13 cellular contexts compared by ENCODE assay signal in the genomic region with DNA sequence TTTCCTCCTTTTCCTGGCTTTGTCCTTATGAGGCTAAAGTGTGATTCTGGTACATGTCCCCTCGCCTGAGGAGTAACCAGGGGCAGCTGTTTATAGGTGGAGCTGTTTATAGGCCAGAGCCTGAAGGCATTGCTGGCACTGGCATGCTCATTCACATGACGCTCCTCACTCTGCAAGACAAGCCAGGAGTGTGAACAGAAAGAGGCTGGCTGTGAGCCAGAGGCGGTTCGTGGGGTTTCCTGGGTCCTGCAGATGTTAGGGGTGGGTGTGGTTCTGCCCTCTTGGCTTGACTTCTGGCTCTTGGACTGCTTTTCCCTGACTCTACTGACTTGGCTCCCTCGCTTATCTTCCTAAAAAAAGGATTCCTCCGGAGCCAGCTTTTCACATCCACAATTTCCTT. TPM values are rescaled to one million over a fixed set of nuclear protein-coding genes. Genes with fewer than 3 reads are reported as not detected.
DNase-seq lines count a peak whose midpoint lies in the region; ATAC-seq and TF ChIP-seq lines count a peak whose summit lies in the region.
"Had no signal": no experiment of that assay in that cellular context is flagged by ENCODE, and none has a peak within 500 bp of the region (broad histone marks: within the 10 kb centered on the region; RNA-seq: fewer than 3 reads in every experiment).

No MANE protein-coding gene starts in this region.

- ATAC-seq in natural killer cell (peak; percentile 34 to 65 (median 48)), right cardiac atrium (peak; percentile 71 to 77), HG03457 (IDR thresholded peaks at IDR 0.05; ENCODE audit: unreplicated experiment) (no peak)
- no peak for ATAC-seq in natural killer cell treated with Interleukin-12 subunit alpha and Interleukin-12 subunit beta and Interleukin-15 and Interleukin-18, amount 100 ng/mL, for 72 hours
- ATAC-seq: stimulated activated naive B cell treated with anti-CD40 and anti-IgM and Interleukin-4, amounts not matched to agents 10 μg/mL and 1 μg/mL and 100 μg/mL, for 72 hours had no signal

- H3K27ac Mint-ChIP-seq in natural killer cell, result no peak overlapping the region
- H3K27ac Mint-ChIP-seq in natural killer cell treated with Interleukin-12 subunit alpha and Interleukin-12 subunit beta and Interleukin-15 and Interleukin-18, amount 100 ng/mL, for 72 hours, result peak overlapping the region in 1 of 2 donors; percentile 23
- H3K27ac Mint-ChIP-seq: activated T-helper 1 cell treated with anti-CD3 and anti-CD28 coated beads, Interleukin-12 subunit alpha, Interleukin-12 subunit beta, Interleukin-2, Interleukin-4 antibody, amounts not matched to agents 30 ng/mL and 10 ng/mL and 1 ng/mL, durations not matched to agents 14 hours and 24 hours and 36 hours; stimulated activated naive B cell treated with anti-CD40 and anti-IgM and Interleukin-4, amounts not matched to agents 10 μg/mL and 1 μg/mL and 100 μg/mL, for 72 hours had no signal

- H3K4me1 ChIP-seq in SJCRH30, result peaks cover 23% of the 10 kb centered on the region
- H3K4me1 ChIP-seq in right cardiac atrium (ENCODE audit: control insufficient read depth, insufficient read depth, low read length), result peaks cover 6% of the 10 kb centered on the region
- peaks cover 6% of the 10 kb centered on the region for H3K4me1 ChIP-seq in smooth muscle cell (ENCODE audit: low read depth)

- no peaks in the 10 kb centered on the region for H3K27me3 ChIP-seq in SJCRH30
- no peaks in the 10 kb centered on the region for H3K27me3 ChIP-seq in right cardiac atrium (ENCODE audit: control insufficient read depth, insufficient read depth)
- H3K27me3 ChIP-seq in smooth muscle cell (ENCODE audit: low read depth), result no peaks in the 10 kb centered on the region

- H3K79me2 ChIP-seq in smooth muscle cell (ENCODE audit: low read depth), result no peaks in the 10 kb centered on the region

- H3K36me3 ChIP-seq in SJCRH30 (no peaks in the 10 kb centered on the region), smooth muscle cell (ENCODE audit: low read depth) (no peaks in the 10 kb centered on the region)

- H4K20me1 ChIP-seq in smooth muscle cell (ENCODE audit: low read depth), result no peaks in the 10 kb centered on the region

- H3K4me3 ChIP-seq in SJCRH30, result no peak overlapping the region
- H3K4me3 ChIP-seq in right cardiac atrium (ENCODE audit: low read length), result no peak overlapping the region
- no peak overlapping the region for H3K4me3 ChIP-seq in smooth muscle cell

- H3K27ac ChIP-seq in SJCRH30, result no peak overlapping the region
- H3K27ac ChIP-seq in right cardiac atrium (ENCODE audit: low read length), result no peak overlapping the region
- H3K27ac ChIP-seq in smooth muscle cell (ENCODE audit: low read depth), result no peak overlapping the region
- H3K27ac ChIP-seq: VCaP had no signal

- intact Hi-C loops in natural killer cell (cut with micrococcal nuclease) (no loop called here), right cardiac atrium (cut with DNase I) (no loop called here)

- H3K9me3 Mint-ChIP-seq in natural killer cell, result peaks cover 0 to 3% of the 10 kb centered on the region in 2 donors
- no peaks in the 10 kb centered on the region for H3K9me3 Mint-ChIP-seq in natural killer cell treated with Interleukin-12 subunit alpha and Interleukin-12 subunit beta and Interleukin-15 and Interleukin-18, amount 100 ng/mL, for 72 hours

- no peaks in the 10 kb centered on the region for H3K36me3 Mint-ChIP-seq in natural killer cell
- peaks cover 6% of the 10 kb centered on the region for H3K36me3 Mint-ChIP-seq in natural killer cell treated with Interleukin-12 subunit alpha and Interleukin-12 subunit beta and Interleukin-15 and Interleukin-18, amount 100 ng/mL, for 72 hours

- H3K9me3 ChIP-seq in SJCRH30 (replicated peaks), result no peaks in the 10 kb centered on the region
- no peaks in the 10 kb centered on the region for H3K9me3 ChIP-seq in right cardiac atrium (ENCODE audit: control insufficient read depth, low read length)
- peaks cover 3% of the 10 kb centered on the region for H3K9me3 ChIP-seq in smooth muscle cell (replicated peaks; ENCODE audit: low read depth)

- peaks cover 5% of the 10 kb centered on the region for H3F3A ChIP-seq in smooth muscle cell (ENCODE audit: low read depth)

- 16% methylated on average over 6 of the region's 6 CpGs for WGBS in right cardiac atrium
- WGBS in smooth muscle cell (ENCODE audit: low lambda C conversion rate), result 50% methylated on average over 6 of the region's 6 CpGs

- H3K4me3 Mint-ChIP-seq in natural killer cell, result no peak overlapping the region
- H3K4me3 Mint-ChIP-seq in natural killer cell treated with Interleukin-12 subunit alpha and Interleukin-12 subunit beta and Interleukin-15 and Interleukin-18, amount 100 ng/mL, for 72 hours, result no peak overlapping the region
- H3K4me3 Mint-ChIP-seq: activated T-helper 1 cell treated with anti-CD3 and anti-CD28 coated beads, Interleukin-12 subunit alpha, Interleukin-12 subunit beta, Interleukin-2, Interleukin-4 antibody, amounts not matched to agents 30 ng/mL and 10 ng/mL and 1 ng/mL, durations not matched to agents 14 hours and 24 hours and 36 hours; stimulated activated naive B cell treated with anti-CD40 and anti-IgM and Interleukin-4, amounts not matched to agents 10 μg/mL and 1 μg/mL and 100 μg/mL, for 72 hours had no signal

- no peak overlapping the region for H3K9ac ChIP-seq in smooth muscle cell (ENCODE audit: low read depth)

- H3K27me3 Mint-ChIP-seq in natural killer cell (ENCODE audit: low read depth in 2 of 2), result peaks cover 25 to 35% of the 10 kb centered on the region in 2 donors
- H3K27me3 Mint-ChIP-seq in natural killer cell treated with Interleukin-12 subunit alpha and Interleukin-12 subunit beta and Interleukin-15 and Interleukin-18, amount 100 ng/mL, for 72 hours, result peaks cover 17 to 21% of the 10 kb centered on the region in 2 donors

- DNase-seq in natural killer cell (no peak), SJCRH30 (peak; percentile 62 to 73), right cardiac atrium (peak; percentile 49 to 81 (median 74)), smooth muscle cell (lab: John Stamatoyannopoulos, UW; ENCODE audit: unreplicated experiment) (no peak), HT-29 (ENCODE audit: low spot score) (no peak), NCI-H2081 treated with DMSO at 0.1 percent for 48 hours (lab: John Stamatoyannopoulos, UW) (no peak)
- DNase-seq in natural killer cell treated with Interleukin-12 subunit alpha and Interleukin-12 subunit beta and Interleukin-15 and Interleukin-18, amount 100 ng/mL, for 72 hours (ENCODE audit: low spot score), result no peak
- DNase-seq: cortex of kidney; stimulated activated naive B cell treated with anti-CD40 and anti-IgM and Interleukin-4, amounts not matched to agents 10 μg/mL and 1 μg/mL and 100 μg/mL, for 72 hours had no signal

- H3K4me2 ChIP-seq in smooth muscle cell, result no peak overlapping the region

- no peak overlapping the region for H2AFZ ChIP-seq in smooth muscle cell (ENCODE audit: low read depth)

- TF ChIP-seq CTCF in natural killer cell (IDR thresholded peaks at IDR 0.05) (no peak), smooth muscle cell (IDR thresholded peaks at IDR 0.05; ENCODE audit: borderline replicate concordance, insufficient read depth, poor library complexity, severe bottlenecking) (no peak)

- peaks cover 6 to 10% of the 10 kb centered on the region in 2 donors for H3K4me1 Mint-ChIP-seq in natural killer cell
- peaks cover 7 to 11% of the 10 kb centered on the region in 2 donors for H3K4me1 Mint-ChIP-seq in natural killer cell treated with Interleukin-12 subunit alpha and Interleukin-12 subunit beta and Interleukin-15 and Interleukin-18, amount 100 ng/mL, for 72 hours (ENCODE audit: low read depth in 2 of 2)

RNA-seq across cellular contexts. Expression of gene MDFI, which starts 12.8 kb away (rescaled TPM):
- total RNA-seq in natural killer cell (not detected), right cardiac atrium (10 to 100 TPM in 2 of 4 donors, 1 to 10 TPM in 2; 8.0 to 11.9 (median 10.0) TPM), smooth muscle cell (168 and 172 TPM in 2 replicates)
- total RNA-seq in natural killer cell treated with Interleukin-12 subunit alpha and Interleukin-12 subunit beta and Interleukin-15 and Interleukin-18, amount 100 ng/mL, for 72 hours, result not detected
- 166 and 176 TPM in 2 replicates for total RNA-seq in SJCRH30 (2014; rRNA removed; shearing (Covaris generic))
- polyA plus RNA-seq in right cardiac atrium (4.9 TPM), smooth muscle cell (92.9 and 102 TPM in 2 replicates)
- total RNA-seq in HT-29 (2014; rRNA removed; shearing (Covaris generic)), result 0.36 and 1.5 TPM in 2 replicates
- total RNA-seq: activated T-helper 1 cell treated with anti-CD3 and anti-CD28 coated beads, Interleukin-12 subunit alpha, Interleukin-12 subunit beta, Interleukin-2, Interleukin-4 antibody, amounts not matched to agents 30 ng/mL and 10 ng/mL and 1 ng/mL, durations not matched to agents 14 hours and 24 hours and 36 hours had no signal
- polyA plus RNA-seq: BJ had no signal

Comparison
In these comparisons a context has a peak if more than half of its experiments do, and no peak if none do; other contexts are left out.
1. ATAC-seq: peak in natural killer cell (3 of 3) and right cardiac atrium (2 of 2); none in natural killer cell treated with Interleukin-12 subunit alpha and Interleukin-12 subunit beta and Interleukin-15 and Interleukin-18, amount 100 ng/mL, for 72 hours (0 of 2) and HG03457 (single experiment).
2. DNase-seq: peak in SJCRH30 (2 of 2) and right cardiac atrium (3 of 3); none in natural killer cell (single experiment), natural killer cell treated with Interleukin-12 subunit alpha and Interleukin-12 subunit beta and Interleukin-15 and Interleukin-18, amount 100 ng/mL, for 72 hours (single experiment), smooth muscle cell (single experiment), HT-29 (single experiment) and NCI-H2081 treated with DMSO at 0.1 percent for 48 hours (single experiment).
3. RNA of gene MDFI, which starts 12.8 kb away (total RNA-seq): 168 to 172 TPM in smooth muscle cell and 166 to 176 TPM in SJCRH30; 8.0 to 11.9 TPM in right cardiac atrium, 0.36 to 1.5 TPM in HT-29, not detected in natural killer cell and not detected in natural killer cell treated with Interleukin-12 subunit alpha and Interleukin-12 subunit beta and Interleukin-15 and Interleukin-18, amount 100 ng/mL, for 72 hours; every median in the first group is over 10 times any median in the second.